Comparison of ENCODE assay signal across 24 cellular contexts in the genomic region with DNA sequence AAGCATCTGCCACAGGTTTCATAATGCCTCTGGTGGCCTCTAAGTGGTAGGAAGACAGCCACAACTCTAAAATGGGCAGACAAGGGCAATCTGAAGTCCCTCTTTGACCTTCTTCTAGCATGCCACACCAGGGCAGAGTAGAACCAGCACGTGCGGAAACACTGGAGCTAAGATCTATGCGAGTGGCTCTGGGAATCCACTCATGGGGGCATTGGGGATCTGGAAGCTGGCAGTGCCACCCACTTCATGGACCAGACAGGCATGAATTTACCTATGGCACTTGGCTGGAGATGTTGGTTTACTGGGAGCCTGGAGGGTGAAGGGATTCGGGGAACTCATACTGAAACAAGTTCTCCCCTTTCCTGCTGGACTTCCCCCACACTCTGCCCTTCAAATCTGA.
"Had no signal": no experiment of that assay in that cellular context is flagged by ENCODE, and none has a peak within 500 bp of the region (broad histone marks: within the 10 kb centered on the region; RNA-seq: fewer than 3 reads in every experiment).

No MANE protein-coding gene starts in this region.

- ATAC-seq: effector memory CD8-positive, alpha-beta T cell; esophagus mucosa; foreskin keratinocyte; gastrocnemius medialis; heart left ventricle; heart right ventricle had no signal

- H3K27me3 ChIP-seq: colonic mucosa, esophagus muscularis mucosa, esophagus squamous epithelium, gastrocnemius medialis, gastroesophageal sphincter had no signal

- DNase-seq: colonic mucosa; cortex of kidney; dermis blood vessel endothelial cell; dorsolateral prefrontal cortex; effector CD4-positive, alpha-beta T cell; effector CD8-positive, alpha-beta T cell; effector memory CD4-positive, alpha-beta T cell; effector memory CD8-positive, alpha-beta T cell; endodermal cell; erythroblast; esophagus squamous epithelium; foreskin fibroblast; foreskin keratinocyte; foreskin melanocyte; gastrocnemius medialis; glutamatergic neuron; head of caudate nucleus; heart left ventricle had no signal

- H3K4me3 ChIP-seq: colonic mucosa, coronary artery, dorsolateral prefrontal cortex, esophagus muscularis mucosa, esophagus squamous epithelium, gastrocnemius medialis, gastroesophageal sphincter, heart left ventricle, heart right ventricle had no signal

- H3K36me3 ChIP-seq: colonic mucosa, esophagus muscularis mucosa, esophagus squamous epithelium, gastrocnemius medialis, gastroesophageal sphincter, heart left ventricle, heart right ventricle had no signal

- H3K27ac ChIP-seq: colonic mucosa, coronary artery, dorsolateral prefrontal cortex, epithelial cell of prostate, esophagus muscularis mucosa, esophagus squamous epithelium, foreskin keratinocyte, gastrocnemius medialis, gastroesophageal sphincter, heart left ventricle, heart right ventricle had no signal

- H3K4me1 ChIP-seq: colonic mucosa, esophagus squamous epithelium, foreskin keratinocyte, gastrocnemius medialis, heart left ventricle, heart right ventricle had no signal

- H3K9me3 ChIP-seq: colonic mucosa, esophagus muscularis mucosa, esophagus squamous epithelium, gastrocnemius medialis, gastroesophageal sphincter, heart left ventricle, heart right ventricle had no signal
